Comparison of ENCODE assay signal across 1 cellular context in the genomic region with DNA sequence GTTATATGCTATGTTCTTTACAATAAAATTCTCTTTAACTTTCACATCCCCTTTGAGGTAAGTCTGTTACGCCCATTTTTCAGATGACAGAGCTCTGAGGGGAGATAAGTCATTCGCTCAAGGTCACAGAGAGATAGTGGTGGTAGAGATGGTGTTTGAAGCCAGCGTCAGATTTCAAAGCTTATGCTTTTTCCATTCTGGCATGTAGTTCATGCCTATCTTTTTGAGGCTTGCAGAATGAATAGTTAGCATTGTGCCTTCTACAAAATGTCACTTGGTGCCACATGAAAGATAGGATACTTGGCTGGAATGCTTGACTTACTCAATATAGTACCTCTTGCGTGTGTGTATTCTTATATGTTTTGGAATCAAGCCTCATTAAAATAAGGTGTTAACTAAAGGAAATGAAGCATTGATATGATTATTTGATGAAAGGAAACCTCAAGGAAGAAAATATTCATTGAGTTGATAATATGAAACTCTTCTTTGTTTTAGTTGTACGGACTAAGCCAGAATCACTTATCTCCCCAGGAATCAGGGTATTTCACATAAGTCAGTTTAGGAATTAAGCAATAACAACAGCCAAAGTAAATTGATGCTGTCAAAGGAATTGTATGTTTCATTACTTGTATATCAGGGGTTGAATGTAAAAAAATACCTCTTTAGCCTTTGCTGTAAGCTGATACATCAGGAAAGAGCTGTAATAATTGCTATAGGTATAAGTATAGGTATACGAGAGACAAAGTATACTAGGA.
TF ChIP-seq lines count a peak whose summit lies in the region.

No MANE protein-coding gene starts in this region.

TF ChIP-seq in HepG2, 621 proteins besides CTCF, POLR2A, EP300 and RAD21 (continued from another document and continues in another):
- TF ChIP-seq, protein P1, sequence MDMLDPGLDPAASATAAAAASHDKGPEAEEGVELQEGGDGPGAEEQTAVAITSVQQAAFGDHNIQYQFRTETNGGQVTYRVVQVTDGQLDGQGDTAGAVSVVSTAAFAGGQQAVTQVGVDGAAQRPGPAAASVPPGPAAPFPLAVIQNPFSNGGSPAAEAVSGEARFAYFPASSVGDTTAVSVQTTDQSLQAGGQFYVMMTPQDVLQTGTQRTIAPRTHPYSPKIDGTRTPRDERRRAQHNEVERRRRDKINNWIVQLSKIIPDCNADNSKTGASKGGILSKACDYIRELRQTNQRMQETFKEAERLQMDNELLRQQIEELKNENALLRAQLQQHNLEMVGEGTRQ (IDR thresholded peaks at IDR 0.05; ENCODE audit: low read depth, low read length), result no peak
- TF ChIP-seq, protein P1 (CRISPR knock-in tag; IDR thresholded peaks at IDR 0.05; ENCODE audit: borderline replicate concordance), result no peak
- TF ChIP-seq ZNF350 (CRISPR knock-in tag; IDR thresholded peaks at IDR 0.05; ENCODE audit: borderline replicate concordance, low read depth) (no peak), YEATS4 (CRISPR knock-in tag; IDR thresholded peaks at IDR 0.05; ENCODE audit: borderline replicate concordance) (no peak), ZNF317 (CRISPR knock-in tag; IDR thresholded peaks at IDR 0.05) (no peak), SYNCRIP (IDR thresholded peaks at IDR 0.05; ENCODE audit: insufficient read depth, low read depth, low read length) (no peak), PHF5A (CRISPR knock-in tag; IDR thresholded peaks at IDR 0.05; ENCODE audit: low read depth, unreplicated experiment) (peak; percentile 10), ZNF569 (CRISPR knock-in tag; IDR thresholded peaks at IDR 0.05; ENCODE audit: borderline replicate concordance) (no peak), ONECUT2 (CRISPR knock-in tag; IDR thresholded peaks at IDR 0.05) (no peak), ZNF431 (CRISPR knock-in tag; IDR thresholded peaks at IDR 0.05; ENCODE audit: borderline replicate concordance, low read depth) (no peak), CENPT (CRISPR knock-in tag; IDR thresholded peaks at IDR 0.05; ENCODE audit: low read depth) (no peak), KLF16 (CRISPR knock-in tag; IDR thresholded peaks at IDR 0.05) (peak in 1 of 2 experiments; percentile 52; a peak in 2 of 4 replicates), HMG20B (CRISPR knock-in tag; conservative IDR thresholded peaks at IDR 0.05) (0 out of 2 replicates have a peak, but pooled peaks have one; percentile 48), SUZ12 (IDR thresholded peaks at IDR 0.05; ENCODE audit: low read depth, low read length) (no peak), ZMYM3 (CRISPR knock-in tag; IDR thresholded peaks at IDR 0.05) (peak; percentile 94), FIP1L1 (IDR thresholded peaks at IDR 0.05; ENCODE audit: borderline replicate concordance, insufficient read depth, low read depth, low read length) (no peak)
- TF ChIP-seq, protein P2, sequence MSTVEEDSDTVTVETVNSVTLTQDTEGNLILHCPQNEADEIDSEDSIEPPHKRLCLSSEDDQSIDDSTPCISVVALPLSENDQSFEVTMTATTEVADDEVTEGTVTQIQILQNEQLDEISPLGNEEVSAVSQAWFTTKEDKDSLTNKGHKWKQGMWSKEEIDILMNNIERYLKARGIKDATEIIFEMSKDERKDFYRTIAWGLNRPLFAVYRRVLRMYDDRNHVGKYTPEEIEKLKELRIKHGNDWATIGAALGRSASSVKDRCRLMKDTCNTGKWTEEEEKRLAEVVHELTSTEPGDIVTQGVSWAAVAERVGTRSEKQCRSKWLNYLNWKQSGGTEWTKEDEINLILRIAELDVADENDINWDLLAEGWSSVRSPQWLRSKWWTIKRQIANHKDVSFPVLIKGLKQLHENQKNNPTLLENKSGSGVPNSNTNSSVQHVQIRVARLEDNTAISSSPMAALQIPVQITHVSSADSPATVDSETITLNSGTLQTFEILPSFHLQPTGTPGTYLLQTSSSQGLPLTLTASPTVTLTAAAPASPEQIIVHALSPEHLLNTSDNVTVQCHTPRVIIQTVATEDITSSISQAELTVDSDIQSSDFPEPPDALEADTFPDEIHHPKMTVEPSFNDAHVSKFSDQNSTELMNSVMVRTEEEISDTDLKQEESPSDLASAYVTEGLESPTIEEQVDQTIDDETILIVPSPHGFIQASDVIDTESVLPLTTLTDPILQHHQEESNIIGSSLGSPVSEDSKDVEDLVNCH (CRISPR knock-in tag; IDR thresholded peaks at IDR 0.05), result no peak
- TF ChIP-seq, protein P3, sequence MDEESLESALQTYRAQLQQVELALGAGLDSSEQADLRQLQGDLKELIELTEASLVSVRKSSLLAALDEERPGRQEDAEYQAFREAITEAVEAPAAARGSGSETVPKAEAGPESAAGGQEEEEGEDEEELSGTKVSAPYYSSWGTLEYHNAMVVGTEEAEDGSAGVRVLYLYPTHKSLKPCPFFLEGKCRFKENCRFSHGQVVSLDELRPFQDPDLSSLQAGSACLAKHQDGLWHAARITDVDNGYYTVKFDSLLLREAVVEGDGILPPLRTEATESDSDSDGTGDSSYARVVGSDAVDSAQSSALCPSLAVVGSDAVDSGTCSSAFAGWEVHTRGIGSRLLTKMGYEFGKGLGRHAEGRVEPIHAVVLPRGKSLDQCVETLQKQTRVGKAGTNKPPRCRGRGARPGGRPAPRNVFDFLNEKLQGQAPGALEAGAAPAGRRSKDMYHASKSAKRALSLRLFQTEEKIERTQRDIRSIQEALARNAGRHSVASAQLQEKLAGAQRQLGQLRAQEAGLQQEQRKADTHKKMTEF (CRISPR knock-in tag; IDR thresholded peaks at IDR 0.05), result peak; percentile 71; the same call in 1 of the 2 replicates
- TF ChIP-seq, protein P4, sequence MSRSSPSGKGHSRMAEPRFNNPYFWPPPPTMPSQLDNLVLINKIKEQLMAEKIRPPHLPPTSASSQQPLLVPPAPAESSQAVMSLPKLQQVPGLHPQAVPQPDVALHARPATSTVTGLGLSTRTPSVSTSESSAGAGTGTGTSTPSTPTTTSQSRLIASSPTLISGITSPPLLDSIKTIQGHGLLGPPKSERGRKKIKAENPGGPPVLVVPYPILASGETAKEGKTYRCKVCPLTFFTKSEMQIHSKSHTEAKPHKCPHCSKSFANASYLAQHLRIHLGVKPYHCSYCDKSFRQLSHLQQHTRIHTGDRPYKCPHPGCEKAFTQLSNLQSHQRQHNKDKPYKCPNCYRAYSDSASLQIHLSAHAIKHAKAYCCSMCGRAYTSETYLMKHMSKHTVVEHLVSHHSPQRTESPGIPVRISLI (CRISPR knock-in tag; IDR thresholded peaks at IDR 0.05; ENCODE audit: borderline replicate concordance), result peak; percentile 64; the same call in 1 of the 2 replicates
- TF ChIP-seq, protein P5, sequence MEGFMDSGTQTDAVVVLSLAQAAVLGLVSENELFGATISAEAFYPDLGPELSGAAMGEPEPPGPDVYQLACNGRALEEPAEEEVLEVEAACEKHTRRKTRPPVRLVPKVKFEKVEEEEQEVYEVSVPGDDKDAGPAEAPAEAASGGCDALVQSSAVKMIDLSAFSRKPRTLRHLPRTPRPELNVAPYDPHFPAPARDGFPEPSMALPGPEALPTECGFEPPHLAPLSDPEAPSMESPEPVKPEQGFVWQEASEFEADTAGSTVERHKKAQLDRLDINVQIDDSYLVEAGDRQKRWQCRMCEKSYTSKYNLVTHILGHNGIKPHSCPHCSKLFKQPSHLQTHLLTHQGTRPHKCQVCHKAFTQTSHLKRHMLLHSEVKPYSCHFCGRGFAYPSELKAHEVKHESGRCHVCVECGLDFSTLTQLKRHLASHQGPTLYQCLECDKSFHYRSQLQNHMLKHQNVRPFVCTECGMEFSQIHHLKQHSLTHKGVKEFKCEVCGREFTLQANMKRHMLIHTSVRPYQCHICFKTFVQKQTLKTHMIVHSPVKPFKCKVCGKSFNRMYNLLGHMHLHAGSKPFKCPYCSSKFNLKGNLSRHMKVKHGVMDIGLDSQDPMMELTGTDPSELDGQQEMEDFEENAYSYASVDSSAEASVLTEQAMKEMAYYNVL (CRISPR knock-in tag; IDR thresholded peaks at IDR 0.05; ENCODE audit: borderline replicate concordance), result peak; percentile 68; the same call in 1 of the 2 replicates
- TF ChIP-seq, protein P6, sequence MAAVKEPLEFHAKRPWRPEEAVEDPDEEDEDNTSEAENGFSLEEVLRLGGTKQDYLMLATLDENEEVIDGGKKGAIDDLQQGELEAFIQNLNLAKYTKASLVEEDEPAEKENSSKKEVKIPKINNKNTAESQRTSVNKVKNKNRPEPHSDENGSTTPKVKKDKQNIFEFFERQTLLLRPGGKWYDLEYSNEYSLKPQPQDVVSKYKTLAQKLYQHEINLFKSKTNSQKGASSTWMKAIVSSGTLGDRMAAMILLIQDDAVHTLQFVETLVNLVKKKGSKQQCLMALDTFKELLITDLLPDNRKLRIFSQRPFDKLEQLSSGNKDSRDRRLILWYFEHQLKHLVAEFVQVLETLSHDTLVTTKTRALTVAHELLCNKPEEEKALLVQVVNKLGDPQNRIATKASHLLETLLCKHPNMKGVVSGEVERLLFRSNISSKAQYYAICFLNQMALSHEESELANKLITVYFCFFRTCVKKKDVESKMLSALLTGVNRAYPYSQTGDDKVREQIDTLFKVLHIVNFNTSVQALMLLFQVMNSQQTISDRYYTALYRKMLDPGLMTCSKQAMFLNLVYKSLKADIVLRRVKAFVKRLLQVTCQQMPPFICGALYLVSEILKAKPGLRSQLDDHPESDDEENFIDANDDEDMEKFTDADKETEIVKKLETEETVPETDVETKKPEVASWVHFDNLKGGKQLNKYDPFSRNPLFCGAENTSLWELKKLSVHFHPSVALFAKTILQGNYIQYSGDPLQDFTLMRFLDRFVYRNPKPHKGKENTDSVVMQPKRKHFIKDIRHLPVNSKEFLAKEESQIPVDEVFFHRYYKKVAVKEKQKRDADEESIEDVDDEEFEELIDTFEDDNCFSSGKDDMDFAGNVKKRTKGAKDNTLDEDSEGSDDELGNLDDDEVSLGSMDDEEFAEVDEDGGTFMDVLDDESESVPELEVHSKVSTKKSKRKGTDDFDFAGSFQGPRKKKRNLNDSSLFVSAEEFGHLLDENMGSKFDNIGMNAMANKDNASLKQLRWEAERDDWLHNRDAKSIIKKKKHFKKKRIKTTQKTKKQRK (IDR thresholded peaks at IDR 0.05; ENCODE audit: low read length), result no peak
- TF ChIP-seq, protein P7, sequence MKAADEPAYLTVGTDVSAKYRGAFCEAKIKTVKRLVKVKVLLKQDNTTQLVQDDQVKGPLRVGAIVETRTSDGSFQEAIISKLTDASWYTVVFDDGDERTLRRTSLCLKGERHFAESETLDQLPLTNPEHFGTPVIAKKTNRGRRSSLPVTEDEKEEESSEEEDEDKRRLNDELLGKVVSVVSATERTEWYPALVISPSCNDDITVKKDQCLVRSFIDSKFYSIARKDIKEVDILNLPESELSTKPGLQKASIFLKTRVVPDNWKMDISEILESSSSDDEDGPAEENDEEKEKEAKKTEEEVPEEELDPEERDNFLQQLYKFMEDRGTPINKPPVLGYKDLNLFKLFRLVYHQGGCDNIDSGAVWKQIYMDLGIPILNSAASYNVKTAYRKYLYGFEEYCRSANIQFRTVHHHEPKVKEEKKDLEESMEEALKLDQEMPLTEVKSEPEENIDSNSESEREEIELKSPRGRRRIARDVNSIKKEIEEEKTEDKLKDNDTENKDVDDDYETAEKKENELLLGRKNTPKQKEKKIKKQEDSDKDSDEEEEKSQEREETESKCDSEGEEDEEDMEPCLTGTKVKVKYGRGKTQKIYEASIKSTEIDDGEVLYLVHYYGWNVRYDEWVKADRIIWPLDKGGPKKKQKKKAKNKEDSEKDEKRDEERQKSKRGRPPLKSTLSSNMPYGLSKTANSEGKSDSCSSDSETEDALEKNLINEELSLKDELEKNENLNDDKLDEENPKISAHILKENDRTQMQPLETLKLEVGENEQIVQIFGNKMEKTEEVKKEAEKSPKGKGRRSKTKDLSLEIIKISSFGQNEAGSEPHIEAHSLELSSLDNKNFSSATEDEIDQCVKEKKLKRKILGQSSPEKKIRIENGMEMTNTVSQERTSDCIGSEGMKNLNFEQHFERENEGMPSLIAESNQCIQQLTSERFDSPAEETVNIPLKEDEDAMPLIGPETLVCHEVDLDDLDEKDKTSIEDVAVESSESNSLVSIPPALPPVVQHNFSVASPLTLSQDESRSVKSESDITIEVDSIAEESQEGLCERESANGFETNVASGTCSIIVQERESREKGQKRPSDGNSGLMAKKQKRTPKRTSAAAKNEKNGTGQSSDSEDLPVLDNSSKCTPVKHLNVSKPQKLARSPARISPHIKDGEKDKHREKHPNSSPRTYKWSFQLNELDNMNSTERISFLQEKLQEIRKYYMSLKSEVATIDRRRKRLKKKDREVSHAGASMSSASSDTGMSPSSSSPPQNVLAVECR (CRISPR knock-in tag; IDR thresholded peaks at IDR 0.05; ENCODE audit: borderline replicate concordance), result no peak; the same call in 1 of the 2 replicates
- TF ChIP-seq, protein P8, sequence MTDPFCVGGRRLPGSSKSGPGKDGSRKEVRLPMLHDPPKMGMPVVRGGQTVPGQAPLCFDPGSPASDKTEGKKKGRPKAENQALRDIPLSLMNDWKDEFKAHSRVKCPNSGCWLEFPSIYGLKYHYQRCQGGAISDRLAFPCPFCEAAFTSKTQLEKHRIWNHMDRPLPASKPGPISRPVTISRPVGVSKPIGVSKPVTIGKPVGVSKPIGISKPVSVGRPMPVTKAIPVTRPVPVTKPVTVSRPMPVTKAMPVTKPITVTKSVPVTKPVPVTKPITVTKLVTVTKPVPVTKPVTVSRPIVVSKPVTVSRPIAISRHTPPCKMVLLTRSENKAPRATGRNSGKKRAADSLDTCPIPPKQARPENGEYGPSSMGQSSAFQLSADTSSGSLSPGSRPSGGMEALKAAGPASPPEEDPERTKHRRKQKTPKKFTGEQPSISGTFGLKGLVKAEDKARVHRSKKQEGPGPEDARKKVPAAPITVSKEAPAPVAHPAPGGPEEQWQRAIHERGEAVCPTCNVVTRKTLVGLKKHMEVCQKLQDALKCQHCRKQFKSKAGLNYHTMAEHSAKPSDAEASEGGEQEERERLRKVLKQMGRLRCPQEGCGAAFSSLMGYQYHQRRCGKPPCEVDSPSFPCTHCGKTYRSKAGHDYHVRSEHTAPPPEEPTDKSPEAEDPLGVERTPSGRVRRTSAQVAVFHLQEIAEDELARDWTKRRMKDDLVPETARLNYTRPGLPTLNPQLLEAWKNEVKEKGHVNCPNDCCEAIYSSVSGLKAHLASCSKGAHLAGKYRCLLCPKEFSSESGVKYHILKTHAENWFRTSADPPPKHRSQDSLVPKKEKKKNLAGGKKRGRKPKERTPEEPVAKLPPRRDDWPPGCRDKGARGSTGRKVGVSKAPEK (CRISPR knock-in tag; IDR thresholded peaks at IDR 0.05; ENCODE audit: borderline replicate concordance), result no peak
- TF ChIP-seq, protein P9, sequence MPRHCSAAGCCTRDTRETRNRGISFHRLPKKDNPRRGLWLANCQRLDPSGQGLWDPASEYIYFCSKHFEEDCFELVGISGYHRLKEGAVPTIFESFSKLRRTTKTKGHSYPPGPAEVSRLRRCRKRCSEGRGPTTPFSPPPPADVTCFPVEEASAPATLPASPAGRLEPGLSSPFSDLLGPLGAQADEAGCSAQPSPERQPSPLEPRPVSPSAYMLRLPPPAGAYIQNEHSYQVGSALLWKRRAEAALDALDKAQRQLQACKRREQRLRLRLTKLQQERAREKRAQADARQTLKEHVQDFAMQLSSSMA (CRISPR knock-in tag; IDR thresholded peaks at IDR 0.05), result no peak
